8 cellular contexts compared by ENCODE assay signal in the genomic region with DNA sequence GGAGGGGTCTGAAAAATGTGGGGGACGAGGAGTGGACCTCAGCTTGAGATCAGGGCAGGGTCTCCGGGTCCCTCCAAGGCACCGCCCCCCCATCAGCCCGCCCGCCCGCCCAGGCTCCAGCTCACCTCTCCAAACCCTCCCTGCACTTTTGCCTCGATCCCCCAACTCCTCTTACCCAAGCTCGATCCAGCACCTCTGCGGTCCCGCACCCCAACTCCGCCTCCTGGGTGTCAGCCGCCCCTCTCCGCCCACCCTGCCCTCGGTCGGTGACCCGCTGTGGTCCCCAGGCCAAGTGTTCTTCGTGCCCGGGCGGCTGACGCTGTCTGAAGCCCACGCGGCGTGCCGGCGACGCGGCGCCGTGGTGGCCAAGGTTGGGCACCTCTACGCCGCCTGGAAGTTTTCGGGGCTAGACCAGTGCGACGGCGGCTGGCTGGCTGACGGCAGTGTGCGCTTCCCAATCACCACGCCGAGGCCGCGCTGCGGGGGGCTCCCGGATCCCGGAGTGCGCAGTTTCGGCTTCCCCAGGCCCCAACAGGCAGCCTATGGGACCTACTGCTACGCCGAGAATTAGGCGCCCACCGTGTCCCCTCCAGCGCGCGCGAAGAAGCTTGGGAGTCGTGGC. TPM values are rescaled to one million over a fixed set of nuclear protein-coding genes. Genes with fewer than 3 reads are reported as not detected.
DNase-seq lines count a peak whose midpoint lies in the region; ATAC-seq and TF ChIP-seq lines count a peak whose summit lies in the region.
"Had no signal": no experiment of that assay in that cellular context is flagged by ENCODE, and none has a peak within 500 bp of the region (broad histone marks: within the 10 kb centered on the region; RNA-seq: fewer than 3 reads in every experiment).

No MANE protein-coding gene starts in this region.

- H3K4me3 Mint-ChIP-seq in activated T-cell treated with anti-CD3 and anti-CD28 coated beads, Interleukin-2, amount 50 U/mL, for 24 hours = peak overlapping the region; percentile 41

- H2AFZ ChIP-seq in HCT116 (ENCODE audit: low read depth, low read length, poor library complexity, severe bottlenecking) (no peak overlapping the region), hepatocyte (peak overlapping the region; percentile 45)

- H3K27me3 ChIP-seq in HCT116 (ENCODE audit: insufficient read depth, low read length) (no peaks in the 10 kb centered on the region), hepatocyte (peaks cover 77% of the 10 kb centered on the region)

- peaks cover 73% of the 10 kb centered on the region for H3K27me3 Mint-ChIP-seq in activated T-cell treated with anti-CD3 and anti-CD28 coated beads, Interleukin-2, amount 50 U/mL, for 24 hours

- no peak overlapping the region for H3K9ac ChIP-seq in HCT116 (ENCODE audit: low read length)
- H3K9ac ChIP-seq: KMS-11 had no signal

- H3K9me3 ChIP-seq in HCT116 (ENCODE audit: control insufficient read depth in 1 of 2, insufficient read depth in 1 of 2, low read depth in 1 of 2, low read length in 2 of 2) = no peaks in the 10 kb centered on the region
- no peaks in the 10 kb centered on the region for H3K9me3 ChIP-seq in hepatocyte (ENCODE audit: low read depth)

- POLR2A ChIA-PET in HCT116 (lab: Charles Lee) = no interaction called here

- RAD21 ChIA-PET in HCT116 (lab: Charles Lee; ENCODE audit: low non-redundant PET in 1 of 2, low total read pairs in 2 of 2, uncharacterized antibody in 2 of 2, unreplicated experiment in 2 of 2) = interaction anchor here in 1 of 2 experiments (0.6 kb wide), 1 partner anchor 51 kb away, joined by 3 read pairs; no protein-coding TSS in a partner anchor

- H3K27ac ChIP-seq in HCT116 (ENCODE audit: low read depth, low read length) = no peak overlapping the region
- no peak overlapping the region for H3K27ac ChIP-seq in hepatocyte
- no peak overlapping the region for H3K27ac ChIP-seq in skin epidermis
- H3K27ac ChIP-seq: KMS-11 had no signal

- TF ChIP-seq CTCF in HCT116 (IDR thresholded peaks at IDR 0.05 in 2 of 3, conservative IDR thresholded peaks at IDR 0.05 in 1 of 3; ENCODE audit: borderline replicate concordance in 1 of 3, insufficient read depth in 1 of 3, low read depth in 2 of 3, low read length in 2 of 3) (no peak), hepatocyte (IDR thresholded peaks at IDR 0.05; ENCODE audit: poor library complexity) (no peak)

- H3K4me2 ChIP-seq in HCT116 (ENCODE audit: low read length) (peak overlapping the region; percentile 74; the same call in 1 of the 2 replicates), hepatocyte (peak overlapping the region; percentile 90)
- H3K4me2 ChIP-seq: KMS-11 had no signal

- no TSS peak for BruUV-seq in HCT116 (replicated peaks; lab: Mats Ljungman, UMichigan)

- CTCF ChIA-PET in HCT116 (lab: Charles Lee) = interaction anchor here (0.6 to 1.0 kb wide), 2 partner anchors 53 to 81 kb away, joined by 3 read pairs; partner anchors contain the start of gene NES

- TF ChIP-seq RAD21 in HCT116 (IDR thresholded peaks at IDR 0.05; ENCODE audit: low read depth) = no peak

- intact Hi-C loops in HCT116 (cut with micrococcal nuclease) = loop anchor here (1.0 to 10.0 kb wide), 2 partner anchors 23 to 300 kb away; partner anchors contain the start of gene LRRC71

- H3K4me1 Mint-ChIP-seq in activated T-cell treated with anti-CD3 and anti-CD28 coated beads, Interleukin-2, amount 50 U/mL, for 24 hours (ENCODE audit: low read depth) = peaks cover 12% of the 10 kb centered on the region

- H3K36me3 Mint-ChIP-seq in activated T-cell treated with anti-CD3 and anti-CD28 coated beads, Interleukin-2, amount 50 U/mL, for 24 hours (ENCODE audit: low read depth) = no peaks in the 10 kb centered on the region

- H3K9me3 Mint-ChIP-seq in activated T-cell treated with anti-CD3 and anti-CD28 coated beads, Interleukin-2, amount 50 U/mL, for 24 hours = no peaks in the 10 kb centered on the region

- WGBS in hepatocyte (ENCODE audit: low lambda C conversion rate, missing lambda C conversion rate) = 5% methylated on average over 36 of the region's 55 CpGs

- no peak for TF ChIP-seq POLR2A in HCT116 (IDR thresholded peaks at IDR 0.05; ENCODE audit: borderline replicate concordance, extremely low read depth, insufficient read depth, insufficient read length)

- H3K79me2 ChIP-seq in HCT116 (ENCODE audit: insufficient read depth, low read length) (no peaks in the 10 kb centered on the region), hepatocyte (no peaks in the 10 kb centered on the region)

- H3K9me2 ChIP-seq in HCT116 (ENCODE audit: insufficient read depth) (no peaks in the 10 kb centered on the region), hepatocyte (replicated peaks; ENCODE audit: insufficient read depth) (no peaks in the 10 kb centered on the region)

- no peaks in the 10 kb centered on the region for H3K36me3 ChIP-seq in HCT116 (ENCODE audit: control insufficient read depth in 1 of 2, insufficient read depth in 2 of 2, low read length in 2 of 2)
- H3K36me3 ChIP-seq in hepatocyte (replicated peaks; ENCODE audit: insufficient read depth, low read depth) = no peaks in the 10 kb centered on the region

- H3K4me1 ChIP-seq in HCT116 (ENCODE audit: control insufficient read depth in 1 of 2, insufficient read depth in 2 of 2, low read length in 2 of 2) (peaks cover 3 to 7% of the 10 kb centered on the region in 2 experiments; a peak in 2 of 4 replicates), hepatocyte (ENCODE audit: insufficient read depth) (peaks cover 23% of the 10 kb centered on the region)

- DNase-seq in HCT116 (ENCODE audit: low read depth, low spot score) (no peak), hepatocyte (ENCODE audit: low spot score) (no peak), GDM1 (lab: John Stamatoyannopoulos, UW) (no peak), NCI-H510A (lab: John Stamatoyannopoulos, UW) (no peak), AML-193 (lab: John Stamatoyannopoulos, UW) (no peak)
- peak; percentile 45 for DNase-seq in activated T-cell treated with anti-CD3 and anti-CD28 coated beads, Interleukin-2, amount 50 U/mL, for 24 hours

- no peaks in the 10 kb centered on the region for H4K20me1 ChIP-seq in HCT116 (ENCODE audit: insufficient read depth)
- no peaks in the 10 kb centered on the region for H4K20me1 ChIP-seq in hepatocyte (ENCODE audit: insufficient read depth, poor library complexity, severe bottlenecking)

- H3K27ac Mint-ChIP-seq in activated T-cell treated with anti-CD3 and anti-CD28 coated beads, Interleukin-2, amount 50 U/mL, for 24 hours = no peak overlapping the region

- H3K4me3 ChIP-seq in HCT116 (replicated peaks in 1 of 2; ENCODE audit: low read depth in 1 of 2, low read length in 2 of 2) (no peak overlapping the region), hepatocyte (no peak overlapping the region), skin epidermis (peak overlapping the region in 6 of 7 experiments; percentile 6 to 26 (median 16))

- no peak for ATAC-seq in HCT116

TF ChIP-seq in HCT116, 20 proteins besides CTCF, POLR2A, EP300 and RAD21:
- TF ChIP-seq FOSL1 (IDR thresholded peaks at IDR 0.05; ENCODE audit: low read depth) (no peak), POLR2AphosphoS5 (IDR thresholded peaks at IDR 0.05; ENCODE audit: low read depth, low read length) (no peak), SIN3A (IDR thresholded peaks at IDR 0.05; ENCODE audit: low read depth) (no peak), EZH2 (IDR thresholded peaks at IDR 0.05) (no peak), EGR1 (IDR thresholded peaks at IDR 0.05; ENCODE audit: low read depth) (no peak), TCF7L2 (IDR thresholded peaks at IDR 0.05; ENCODE audit: borderline replicate concordance, extremely low read depth, insufficient read depth, insufficient read length) (no peak)
- TF ChIP-seq, protein P1, sequence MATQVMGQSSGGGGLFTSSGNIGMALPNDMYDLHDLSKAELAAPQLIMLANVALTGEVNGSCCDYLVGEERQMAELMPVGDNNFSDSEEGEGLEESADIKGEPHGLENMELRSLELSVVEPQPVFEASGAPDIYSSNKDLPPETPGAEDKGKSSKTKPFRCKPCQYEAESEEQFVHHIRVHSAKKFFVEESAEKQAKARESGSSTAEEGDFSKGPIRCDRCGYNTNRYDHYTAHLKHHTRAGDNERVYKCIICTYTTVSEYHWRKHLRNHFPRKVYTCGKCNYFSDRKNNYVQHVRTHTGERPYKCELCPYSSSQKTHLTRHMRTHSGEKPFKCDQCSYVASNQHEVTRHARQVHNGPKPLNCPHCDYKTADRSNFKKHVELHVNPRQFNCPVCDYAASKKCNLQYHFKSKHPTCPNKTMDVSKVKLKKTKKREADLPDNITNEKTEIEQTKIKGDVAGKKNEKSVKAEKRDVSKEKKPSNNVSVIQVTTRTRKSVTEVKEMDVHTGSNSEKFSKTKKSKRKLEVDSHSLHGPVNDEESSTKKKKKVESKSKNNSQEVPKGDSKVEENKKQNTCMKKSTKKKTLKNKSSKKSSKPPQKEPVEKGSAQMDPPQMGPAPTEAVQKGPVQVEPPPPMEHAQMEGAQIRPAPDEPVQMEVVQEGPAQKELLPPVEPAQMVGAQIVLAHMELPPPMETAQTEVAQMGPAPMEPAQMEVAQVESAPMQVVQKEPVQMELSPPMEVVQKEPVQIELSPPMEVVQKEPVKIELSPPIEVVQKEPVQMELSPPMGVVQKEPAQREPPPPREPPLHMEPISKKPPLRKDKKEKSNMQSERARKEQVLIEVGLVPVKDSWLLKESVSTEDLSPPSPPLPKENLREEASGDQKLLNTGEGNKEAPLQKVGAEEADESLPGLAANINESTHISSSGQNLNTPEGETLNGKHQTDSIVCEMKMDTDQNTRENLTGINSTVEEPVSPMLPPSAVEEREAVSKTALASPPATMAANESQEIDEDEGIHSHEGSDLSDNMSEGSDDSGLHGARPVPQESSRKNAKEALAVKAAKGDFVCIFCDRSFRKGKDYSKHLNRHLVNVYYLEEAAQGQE (IDR thresholded peaks at IDR 0.05; ENCODE audit: low read depth) = no peak
TF ChIP-seq in HCT116: peak in this region for 0.

RNA-seq across cellular contexts. Expression of gene HAPLN2, which starts 5.7 kb away (rescaled TPM):
- total RNA-seq in HCT116 (2021; ENCODE audit: unreplicated experiment) (0.54 TPM), hepatocyte (not detected in 2 replicates)
- polyA plus RNA-seq in HCT116 (2012) = 0.47 and 0.60 TPM in 2 replicates
- polyA plus RNA-seq in hepatocyte = not detected in 2 replicates

RNA-seq across cellular contexts. Expression of gene BCAN, which starts 17.0 kb away (rescaled TPM):
- total RNA-seq in HCT116 (2021; ENCODE audit: unreplicated experiment) (not detected), hepatocyte (0.03 and 0.84 TPM in 2 replicates)
- 0.23 and 0.26 TPM in 2 replicates for polyA plus RNA-seq in HCT116 (2012)
- not detected in 2 replicates for polyA plus RNA-seq in hepatocyte

RNA-seq across cellular contexts. Expression of gene GPATCH4, which starts 23.6 kb away (rescaled TPM):
- total RNA-seq in HCT116 (2021; ENCODE audit: unreplicated experiment) (39.4 TPM), hepatocyte (5.6 and 17.4 TPM in 2 replicates)
- polyA plus RNA-seq in HCT116 (2012) = 24.9 and 33.0 TPM in 2 replicates
- 28.3 and 28.6 TPM in 2 replicates for polyA plus RNA-seq in hepatocyte

RNA-seq across cellular contexts. Expression of gene NAXE, which starts 33.3 kb away (rescaled TPM):
- total RNA-seq in HCT116 (2021; ENCODE audit: unreplicated experiment) = 139 TPM
- 130 and 140 TPM in 2 replicates for polyA plus RNA-seq in HCT116 (2012)
- total RNA-seq in hepatocyte = 94.2 and 117 TPM in 2 replicates
- polyA plus RNA-seq in hepatocyte = 198 and 218 TPM in 2 replicates

RNA-seq across cellular contexts. Expression of gene TTC24, which starts 45.4 kb away (rescaled TPM):
- total RNA-seq in HCT116 (2021; ENCODE audit: unreplicated experiment) = not detected
- 0.10 and 0.21 TPM in 2 replicates for polyA plus RNA-seq in HCT116 (2012)
- not detected in 2 replicates for total RNA-seq in hepatocyte
- not detected in 2 replicates for polyA plus RNA-seq in hepatocyte

Comparison
In these comparisons a context has a peak if more than half of its experiments do, and no peak if none do; other contexts are left out.
1. H3K4me3 ChIP-seq: peak in skin epidermis (6 of 7); none in HCT116 (0 of 2) and hepatocyte (single experiment).